8 cellular contexts compared by ENCODE assay signal in genomic region chr3:194134231-194134756, GRCh38. TPM values are rescaled to one million over a fixed set of nuclear protein-coding genes. Genes with fewer than 3 reads are reported as not detected.
A peak's percentile ranks its signal among the peaks of the same experiment; 100 is the strongest.
DNase-seq lines count a peak whose midpoint lies in the region; ATAC-seq and TF ChIP-seq lines count a peak whose summit lies in the region.

No MANE protein-coding gene starts in this region.

- intact Hi-C loops in upper lobe of right lung (cut with DNase I), result loop anchor here (10.0 kb wide), 1 partner anchor 181 kb away; no protein-coding TSS in a partner anchor

- ATAC-seq in HG02763 (IDR thresholded peaks at IDR 0.05; ENCODE audit: unreplicated experiment) (peak; percentile 15), upper lobe of right lung (peak; percentile 33)
- ATAC-seq in natural killer cell treated with Interleukin-12 subunit alpha and Interleukin-12 subunit beta and Interleukin-15 and Interleukin-18, amount 100 ng/mL, for 72 hours, result peak; percentile 59 to 76

- H3K27ac ChIP-seq in upper lobe of right lung, result peak overlapping the region; percentile 94

- H3K9me3 ChIP-seq in upper lobe of right lung, result no peaks in the 10 kb centered on the region

- H3K4me3 ChIP-seq in fibroblast of the aortic adventitia (ENCODE audit: low read depth, low read length) (peak overlapping the region; percentile 61), upper lobe of right lung (peak overlapping the region; percentile 68)

- TF ChIP-seq CTCF in fibroblast of the aortic adventitia (IDR thresholded peaks at IDR 0.05; ENCODE audit: insufficient read depth, low read length) (no peak), upper lobe of right lung (IDR thresholded peaks at IDR 0.05) (no peak)

- H3K27me3 Mint-ChIP-seq in natural killer cell treated with Interleukin-12 subunit alpha and Interleukin-12 subunit beta and Interleukin-15 and Interleukin-18, amount 100 ng/mL, for 72 hours, result peaks cover 47 to 64% of the 10 kb centered on the region in 2 donors

- peaks cover 30 to 32% of the 10 kb centered on the region in 2 donors for H3K4me1 Mint-ChIP-seq in natural killer cell treated with Interleukin-12 subunit alpha and Interleukin-12 subunit beta and Interleukin-15 and Interleukin-18, amount 100 ng/mL, for 72 hours (ENCODE audit: low read depth in 2 of 2)

- no peaks in the 10 kb centered on the region for H3K9me3 Mint-ChIP-seq in natural killer cell treated with Interleukin-12 subunit alpha and Interleukin-12 subunit beta and Interleukin-15 and Interleukin-18, amount 100 ng/mL, for 72 hours

- H3K36me3 Mint-ChIP-seq in natural killer cell treated with Interleukin-12 subunit alpha and Interleukin-12 subunit beta and Interleukin-15 and Interleukin-18, amount 100 ng/mL, for 72 hours, result peaks cover 4% of the 10 kb centered on the region

- no peaks in the 10 kb centered on the region for H3K27me3 ChIP-seq in upper lobe of right lung

- H3K4me1 ChIP-seq in upper lobe of right lung, result peaks cover 54% of the 10 kb centered on the region

- no peaks in the 10 kb centered on the region for H3K36me3 ChIP-seq in upper lobe of right lung

- no peak overlapping the region for H3K27ac Mint-ChIP-seq in natural killer cell treated with Interleukin-12 subunit alpha and Interleukin-12 subunit beta and Interleukin-15 and Interleukin-18, amount 100 ng/mL, for 72 hours

- H3K4me3 Mint-ChIP-seq in natural killer cell treated with Interleukin-12 subunit alpha and Interleukin-12 subunit beta and Interleukin-15 and Interleukin-18, amount 100 ng/mL, for 72 hours, result no peak overlapping the region

- DNase-seq in NCI-H1436 (lab: John Stamatoyannopoulos, UW) (peak; percentile 61), NCI-H1436 treated with DMSO at 0.1 percent for 48 hours (lab: John Stamatoyannopoulos, UW) (no peak), NCI-H2196 treated with DMSO at 0.1 percent for 48 hours (lab: John Stamatoyannopoulos, UW; ENCODE audit: unreplicated experiment) (peak; percentile 83), fibroblast of the aortic adventitia (ENCODE audit: low read depth) (peak; percentile 61), upper lobe of right lung (peak; percentile 91)
- DNase-seq in activated T-cell treated with anti-CD3 and anti-CD28 coated beads, Interleukin-2, amount 50 U/mL, for 48 hours, result peak; percentile 66 to 69
- peak; percentile 82 for DNase-seq in natural killer cell treated with Interleukin-12 subunit alpha and Interleukin-12 subunit beta and Interleukin-15 and Interleukin-18, amount 100 ng/mL, for 72 hours (ENCODE audit: low spot score)

RNA-seq across cellular contexts. Expression of gene HES1, which starts 1.7 kb away (rescaled TPM):
- total RNA-seq in fibroblast of the aortic adventitia (ENCODE audit: low replicate concordance) (0.81 and 3.4 TPM in 2 replicates), upper lobe of right lung (43.6 TPM)
- total RNA-seq in natural killer cell treated with Interleukin-12 subunit alpha and Interleukin-12 subunit beta and Interleukin-15 and Interleukin-18, amount 100 ng/mL, for 72 hours, result under 1 TPM in 1 of 2 donors, not detected in 1; 0.28 TPM

Comparison
In these comparisons a context has a peak if more than half of its experiments do, and no peak if none do; other contexts are left out.
1. ATAC-seq: peak in every context shown above with its lines; median percentile 68 in natural killer cell treated with Interleukin-12 subunit alpha and Interleukin-12 subunit beta and Interleukin-15 and Interleukin-18, amount 100 ng/mL, for 72 hours; 33 in upper lobe of right lung; 15 in HG02763.
2. RNA of gene HES1, which starts 1.7 kb away (total RNA-seq): 43.6 TPM in upper lobe of right lung (single experiment); 0.81 to 3.4 TPM in fibroblast of the aortic adventitia and 0.28 TPM in natural killer cell treated with Interleukin-12 subunit alpha and Interleukin-12 subunit beta and Interleukin-15 and Interleukin-18, amount 100 ng/mL, for 72 hours; every median in the first group is over 10 times any median in the second.